ENCODE assay signal across 27 cellular contexts in genomic region chr6:21612067-21612745, GRCh38. TPM values are rescaled to one million over a fixed set of nuclear protein-coding genes. Genes with fewer than 3 reads are reported as not detected.
DNase-seq lines count a peak whose midpoint lies in the region; TF ChIP-seq lines count a peak whose summit lies in the region.
"Had no signal": no experiment of that assay in that cellular context is flagged by ENCODE, and none has a peak within 500 bp of the region (broad histone marks: within the 10 kb centered on the region; RNA-seq: fewer than 3 reads in every experiment).

No MANE protein-coding gene starts in this region.

- peak overlapping the region in 4 of 5 experiments; percentile 41 to 49 (median 42) for H3K27ac Mint-ChIP-seq in brain
- H3K27ac Mint-ChIP-seq in glutamatergic neuron (ENCODE audit: unreplicated experiment): no peak overlapping the region
- H3K27ac Mint-ChIP-seq: activated CD4-positive, alpha-beta T cell treated with anti-CD3 and anti-CD28 coated beads, Interleukin-2, amount 10 ng/mL, durations not matched to agents 7 days and 5 days; activated CD8-positive, alpha-beta memory T cell treated with anti-CD3 and anti-CD28 coated beads, Interleukin-2, amount 10 ng/mL, durations not matched to agents 7 days and 5 days; activated naive CD8-positive, alpha-beta T cell treated with anti-CD3 and anti-CD28 coated beads, Interleukin-2, amount 50 U/mL, for 24 hours; progenitor cell of endocrine pancreas; stimulated activated naive B cell treated with anti-CD40 and anti-IgM and Interleukin-4, amounts not matched to agents 10 μg/mL and 1 μg/mL and 100 μg/mL, for 72 hours had no signal

- no peak overlapping the region for H3K27ac ChIP-seq in Karpas-422 (ENCODE audit: low read length)
- H3K27ac ChIP-seq: gastroesophageal sphincter, left lung, PC-9, right lobe of liver, upper lobe of right lung had no signal

- TF ChIP-seq CTCF in brain (conservative IDR thresholded peaks at IDR 0.05): no peak
- no peak for TF ChIP-seq CTCF in glutamatergic neuron (IDR thresholded peaks at IDR 0.05; ENCODE audit: partially characterized antibody, unreplicated experiment)

- no peaks in the 10 kb centered on the region for H3K9me2 ChIP-seq in Karpas-422 (replicated peaks; ENCODE audit: insufficient read depth, low read length)

- no peak overlapping the region for H3K9ac ChIP-seq in Karpas-422 (ENCODE audit: low read length)

- H3K79me2 ChIP-seq in Karpas-422 (ENCODE audit: low read length): no peaks in the 10 kb centered on the region

- no peaks in the 10 kb centered on the region for H3K9me3 ChIP-seq in Karpas-422 (ENCODE audit: low read length)
- H3K9me3 ChIP-seq: gastroesophageal sphincter, left lung, right lobe of liver, upper lobe of right lung had no signal

- H3K4me3 Mint-ChIP-seq in brain (peak overlapping the region in 1 of 5 experiments; percentile 26), glutamatergic neuron (ENCODE audit: unreplicated experiment) (no peak overlapping the region)
- H3K4me3 Mint-ChIP-seq: activated CD4-positive, alpha-beta T cell treated with anti-CD3 and anti-CD28 coated beads, Interleukin-2, amount 10 ng/mL, durations not matched to agents 7 days and 5 days; activated CD8-positive, alpha-beta memory T cell treated with anti-CD3 and anti-CD28 coated beads, Interleukin-2, amount 10 ng/mL, durations not matched to agents 7 days and 5 days; activated naive CD8-positive, alpha-beta T cell treated with anti-CD3 and anti-CD28 coated beads, Interleukin-2, amount 50 U/mL, for 24 hours had no signal

- H3K36me3 ChIP-seq in Karpas-422 (ENCODE audit: insufficient read depth, low read length): no peaks in the 10 kb centered on the region
- H3K36me3 ChIP-seq: gastroesophageal sphincter, left lung, right lobe of liver, upper lobe of right lung had no signal

- H3K9me3 Mint-ChIP-seq in brain (peaks cover 0 to 11% (median under 1%) of the 10 kb centered on the region in 5 experiments), glutamatergic neuron (ENCODE audit: unreplicated experiment) (peaks cover 2% of the 10 kb centered on the region)
- H3K9me3 Mint-ChIP-seq: activated CD4-positive, alpha-beta T cell treated with anti-CD3 and anti-CD28 coated beads, Interleukin-2, amount 10 ng/mL, durations not matched to agents 7 days and 5 days; activated naive CD8-positive, alpha-beta T cell treated with anti-CD3 and anti-CD28 coated beads, Interleukin-2, amount 50 U/mL, for 24 hours; stimulated activated naive B cell treated with anti-CD40 and anti-IgM and Interleukin-4, amounts not matched to agents 10 μg/mL and 1 μg/mL and 100 μg/mL, for 72 hours had no signal

- H2AFZ ChIP-seq in Karpas-422 (ENCODE audit: low read length): no peak overlapping the region
- H2AFZ ChIP-seq: PC-9 had no signal

- H3K4me3 ChIP-seq in Karpas-422 (ENCODE audit: low read length): no peak overlapping the region
- H3K4me3 ChIP-seq: gastroesophageal sphincter, left lung, PC-9, right lobe of liver, upper lobe of right lung had no signal

- H3K4me2 ChIP-seq in Karpas-422 (ENCODE audit: low read depth, low read length, poor library complexity, severe bottlenecking): no peak overlapping the region
- H3K4me2 ChIP-seq: PC-9 had no signal

- no peaks in the 10 kb centered on the region for H4K20me1 ChIP-seq in Karpas-422 (ENCODE audit: insufficient read depth, low read depth, low read length)

- H3K4me1 ChIP-seq in Karpas-422 (ENCODE audit: low read length): peaks cover 14% of the 10 kb centered on the region
- H3K4me1 ChIP-seq: right lobe of liver, upper lobe of right lung had no signal

- DNase-seq in DMS 273 (lab: John Stamatoyannopoulos, UW; ENCODE audit: unreplicated experiment) (peak; percentile 80), NCI-H2081 (lab: John Stamatoyannopoulos, UW) (peak; percentile 49 to 83), NCI-H748 (lab: John Stamatoyannopoulos, UW; ENCODE audit: unreplicated experiment) (peak; percentile 87), NK-92 (lab: John Stamatoyannopoulos, UW; ENCODE audit: unreplicated experiment) (no peak), glutamatergic neuron (no peak), T1000 (lab: John Stamatoyannopoulos, UW) (no peak), Karpas-422 (no peak)
- DNase-seq: activated CD4-positive, alpha-beta T cell treated with anti-CD3 and anti-CD28 coated beads, Interleukin-2, amount 10 ng/mL, durations not matched to agents 7 days and 5 days; activated CD8-positive, alpha-beta memory T cell treated with anti-CD3 and anti-CD28 coated beads, Interleukin-2, amount 10 ng/mL, durations not matched to agents 7 days and 5 days; activated naive CD8-positive, alpha-beta T cell treated with anti-CD3 and anti-CD28 coated beads, Interleukin-2, amount 50 U/mL, for 24 hours; activated T-cell treated with anti-CD3 and anti-CD28 coated beads, Interleukin-2, amount 50 U/mL, for 48 hours; dermis blood vessel endothelial cell; hippocampal formation; Kasumi-1; left lung; mesendoderm; PC-9; right lobe of liver; Right ventricle myocardium superior; stimulated activated CD4-positive, alpha-beta T cell treated with anti-CD3 and anti-CD28 coated beads, Interleukin-4, amount 100 ng/mL, for 4 hours; stimulated activated naive B cell treated with anti-CD40 and anti-IgM and Interleukin-4, amounts not matched to agents 10 μg/mL and 1 μg/mL and 100 μg/mL, for 72 hours; SW 1271; T-helper 9 cell; upper lobe of right lung had no signal

- H3K4me1 Mint-ChIP-seq in brain (peaks cover 36% of the 10 kb centered on the region), glutamatergic neuron (ENCODE audit: low read depth, unreplicated experiment) (peaks cover 16% of the 10 kb centered on the region)
- H3K4me1 Mint-ChIP-seq: activated CD4-positive, alpha-beta T cell treated with anti-CD3 and anti-CD28 coated beads, Interleukin-2, amount 10 ng/mL, durations not matched to agents 7 days and 5 days; activated CD8-positive, alpha-beta memory T cell treated with anti-CD3 and anti-CD28 coated beads, Interleukin-2, amount 10 ng/mL, durations not matched to agents 7 days and 5 days had no signal

- peaks cover 10% of the 10 kb centered on the region for H3K36me3 Mint-ChIP-seq in brain
- H3K36me3 Mint-ChIP-seq in glutamatergic neuron (ENCODE audit: unreplicated experiment): no peaks in the 10 kb centered on the region
- H3K36me3 Mint-ChIP-seq: activated CD8-positive, alpha-beta memory T cell treated with anti-CD3 and anti-CD28 coated beads, Interleukin-2, amount 10 ng/mL, durations not matched to agents 7 days and 5 days; stimulated activated naive B cell treated with anti-CD40 and anti-IgM and Interleukin-4, amounts not matched to agents 10 μg/mL and 1 μg/mL and 100 μg/mL, for 72 hours had no signal

- H3K27me3 ChIP-seq in Karpas-422 (ENCODE audit: low read length): no peaks in the 10 kb centered on the region
- H3K27me3 ChIP-seq: gastroesophageal sphincter, left lung, right lobe of liver, upper lobe of right lung had no signal

- H3K27me3 Mint-ChIP-seq in brain: peaks cover 3% of the 10 kb centered on the region
- H3K27me3 Mint-ChIP-seq in glutamatergic neuron (ENCODE audit: unreplicated experiment): peaks cover 3% of the 10 kb centered on the region
- H3K27me3 Mint-ChIP-seq: activated naive CD8-positive, alpha-beta T cell treated with anti-CD3 and anti-CD28 coated beads, Interleukin-2, amount 50 U/mL, for 24 hours; progenitor cell of endocrine pancreas; stimulated activated naive B cell treated with anti-CD40 and anti-IgM and Interleukin-4, amounts not matched to agents 10 μg/mL and 1 μg/mL and 100 μg/mL, for 72 hours had no signal

RNA-seq across cellular contexts. Expression of gene SOX4, which starts 18.7 kb away (rescaled TPM):
- 231 TPM for polyA plus RNA-seq in brain (ENCODE audit: insufficient read depth, low read depth, low replicate concordance)
- 269 TPM for total RNA-seq in glutamatergic neuron (ENCODE audit: unreplicated experiment)
- total RNA-seq in Karpas-422 (2014; rRNA removed; shearing (Covaris generic); ENCODE audit: low replicate concordance): 5.0 and 5.3 TPM in 2 replicates

Comparison
In these comparisons a context has a peak if more than half of its experiments do, and no peak if none do; other contexts are left out.
1. DNase-seq: peak in DMS 273 (single experiment), NCI-H2081 (2 of 2) and NCI-H748 (single experiment); none in NK-92 (single experiment), glutamatergic neuron (single experiment), T1000 (single experiment) and Karpas-422 (single experiment).
2. RNA of gene SOX4, which starts 18.7 kb away (total RNA-seq): 269 TPM in glutamatergic neuron (single experiment); 5.0 to 5.3 TPM in Karpas-422; every median in the first group is over 10 times any median in the second.